In genomic region chr5:143698534-143698933, GRCh38 we compare ENCODE assay signal across 24 cellular contexts.
DNase-seq lines count a peak whose midpoint lies in the region; ATAC-seq and TF ChIP-seq lines count a peak whose summit lies in the region.
"Had no signal": no experiment of that assay in that cellular context is flagged by ENCODE, and none has a peak within 500 bp of the region (broad histone marks: within the 10 kb centered on the region; RNA-seq: fewer than 3 reads in every experiment).

No MANE protein-coding gene starts in this region.

- H3K9me3 Mint-ChIP-seq in activated CD4-positive, alpha-beta T cell treated with anti-CD3 and anti-CD28 coated beads, Interleukin-2, amount 10 ng/mL, durations not matched to agents 24 days and 14 days: peaks cover 26% of the 10 kb centered on the region
- H3K9me3 Mint-ChIP-seq in activated naive CD4-positive, alpha-beta T cell treated with anti-CD3 and anti-CD28 coated beads, Interleukin-2, amount 10 ng/mL, durations not matched to agents 7 days and 5 days: no peaks in the 10 kb centered on the region
- H3K9me3 Mint-ChIP-seq: activated naive CD4-positive, alpha-beta T cell treated with anti-CD3 and anti-CD28 coated beads, Interleukin-2, amount 50 U/mL, for 24 hours; central memory CD8-positive, alpha-beta T cell; memory B cell had no signal

- ATAC-seq in DND-41 (ENCODE audit: insufficient read depth, low read depth): peak; percentile 66
- ATAC-seq in GM21825 (IDR thresholded peaks at IDR 0.05; ENCODE audit: unreplicated experiment): no peak
- ATAC-seq: Panc1, upper lobe of right lung had no signal

- peak overlapping the region; percentile 10; the same call in 1 of the 2 replicates for H3K4me2 ChIP-seq in DND-41 (ENCODE audit: insufficient read depth, low read length)

- H3K4me3 ChIP-seq in DND-41 (ENCODE audit: low read depth in 1 of 2, low read length in 2 of 2): no peak overlapping the region
- H3K4me3 ChIP-seq: SJCRH30, upper lobe of right lung had no signal

- H3K36me3 ChIP-seq in DND-41 (ENCODE audit: insufficient read depth, low read length): no peaks in the 10 kb centered on the region
- H3K36me3 ChIP-seq: SJCRH30, upper lobe of right lung had no signal

- CTCF ChIA-PET in activated naive CD4-positive, alpha-beta T cell treated with anti-CD3 and anti-CD28 coated beads, Interleukin-2, amount 10 ng/mL, durations not matched to agents 7 days and 5 days (lab: Charles Lee): no interaction called here

- no peak overlapping the region for H3K4me3 Mint-ChIP-seq in activated CD4-positive, alpha-beta T cell treated with anti-CD3 and anti-CD28 coated beads, Interleukin-2, amount 10 ng/mL, durations not matched to agents 24 days and 14 days
- no peak overlapping the region for H3K4me3 Mint-ChIP-seq in activated naive CD4-positive, alpha-beta T cell treated with anti-CD3 and anti-CD28 coated beads, Interleukin-2, amount 10 ng/mL, durations not matched to agents 7 days and 5 days
- H3K4me3 Mint-ChIP-seq: activated naive CD4-positive, alpha-beta T cell treated with anti-CD3 and anti-CD28 coated beads, Interleukin-2, amount 50 U/mL, for 24 hours; CD14-positive monocyte; central memory CD8-positive, alpha-beta T cell; memory B cell; naive B cell had no signal

- peaks cover 68% of the 10 kb centered on the region for H3K4me1 ChIP-seq in DND-41 (ENCODE audit: insufficient read depth, low read length)
- H3K4me1 ChIP-seq: SJCRH30, upper lobe of right lung had no signal

- no peaks in the 10 kb centered on the region for H3K9me3 ChIP-seq in DND-41 (ENCODE audit: insufficient read depth, low read length, severe bottlenecking)
- H3K9me3 ChIP-seq: SJCRH30, upper lobe of right lung had no signal

- H3K27ac ChIP-seq in DND-41 (ENCODE audit: low read length): peak overlapping the region; percentile 85
- H3K27ac ChIP-seq: SJCRH30, upper lobe of right lung had no signal

- H3K4me1 Mint-ChIP-seq in activated CD4-positive, alpha-beta T cell treated with anti-CD3 and anti-CD28 coated beads, Interleukin-2, amount 10 ng/mL, durations not matched to agents 24 days and 14 days: peaks cover 17% of the 10 kb centered on the region
- H3K4me1 Mint-ChIP-seq in activated naive CD4-positive, alpha-beta T cell treated with anti-CD3 and anti-CD28 coated beads, Interleukin-2, amount 10 ng/mL, durations not matched to agents 7 days and 5 days: peaks cover 2% of the 10 kb centered on the region
- H3K4me1 Mint-ChIP-seq: CD14-positive monocyte, memory B cell, naive B cell had no signal

- H2AFZ ChIP-seq in DND-41 (ENCODE audit: low read depth, low read length): no peak overlapping the region; the same call in 1 of the 2 replicates

- no peaks in the 10 kb centered on the region for H3K36me3 Mint-ChIP-seq in activated CD4-positive, alpha-beta T cell treated with anti-CD3 and anti-CD28 coated beads, Interleukin-2, amount 10 ng/mL, durations not matched to agents 24 days and 14 days (ENCODE audit: low read depth)
- H3K36me3 Mint-ChIP-seq in activated naive CD4-positive, alpha-beta T cell treated with anti-CD3 and anti-CD28 coated beads, Interleukin-2, amount 10 ng/mL, durations not matched to agents 7 days and 5 days: no peaks in the 10 kb centered on the region
- H3K36me3 Mint-ChIP-seq: activated naive CD4-positive, alpha-beta T cell treated with anti-CD3 and anti-CD28 coated beads, Interleukin-2, amount 50 U/mL, for 24 hours; CD14-positive monocyte; memory B cell; naive B cell had no signal

- peak overlapping the region; percentile 64 for H3K27ac Mint-ChIP-seq in activated CD4-positive, alpha-beta T cell treated with anti-CD3 and anti-CD28 coated beads, Interleukin-2, amount 10 ng/mL, durations not matched to agents 24 days and 14 days
- no peak overlapping the region for H3K27ac Mint-ChIP-seq in activated naive CD4-positive, alpha-beta T cell treated with anti-CD3 and anti-CD28 coated beads, Interleukin-2, amount 10 ng/mL, durations not matched to agents 7 days and 5 days
- H3K27ac Mint-ChIP-seq: activated naive CD4-positive, alpha-beta T cell treated with anti-CD3 and anti-CD28 coated beads, Interleukin-2, amount 50 U/mL, for 24 hours; CD14-positive monocyte; memory B cell; naive B cell had no signal

- no peaks in the 10 kb centered on the region for H3K79me2 ChIP-seq in DND-41 (ENCODE audit: insufficient read depth, low read length)

- H3K9ac ChIP-seq in DND-41 (ENCODE audit: low read depth, low read length): peak overlapping the region; percentile 38

- TF ChIP-seq CTCF in DND-41 (IDR thresholded peaks at IDR 0.05; ENCODE audit: borderline replicate concordance, extremely low read depth, low read length, poor library complexity, severe bottlenecking): no peak

- H3K27me3 ChIP-seq in DND-41 (ENCODE audit: insufficient read depth, low read length, poor library complexity): no peaks in the 10 kb centered on the region
- H3K27me3 ChIP-seq: SJCRH30, upper lobe of right lung had no signal

- intact Hi-C loops in activated CD4-positive, alpha-beta T cell treated with anti-CD3 and anti-CD28 coated beads, Interleukin-2, amount 10 ng/mL, durations not matched to agents 24 days and 14 days (cut with micrococcal nuclease): loop anchor here (2.0 to 5.0 kb wide), 3 partner anchors 94 to 296 kb away; partner anchors contain the start of gene NR3C1

- no peaks in the 10 kb centered on the region for H3K27me3 Mint-ChIP-seq in activated CD4-positive, alpha-beta T cell treated with anti-CD3 and anti-CD28 coated beads, Interleukin-2, amount 10 ng/mL, durations not matched to agents 24 days and 14 days
- peaks cover 3% of the 10 kb centered on the region for H3K27me3 Mint-ChIP-seq in activated naive CD4-positive, alpha-beta T cell treated with anti-CD3 and anti-CD28 coated beads, Interleukin-2, amount 10 ng/mL, durations not matched to agents 7 days and 5 days
- H3K27me3 Mint-ChIP-seq: activated naive CD4-positive, alpha-beta T cell treated with anti-CD3 and anti-CD28 coated beads, Interleukin-2, amount 50 U/mL, for 24 hours; central memory CD8-positive, alpha-beta T cell; memory B cell; naive B cell had no signal

- no peaks in the 10 kb centered on the region for H4K20me1 ChIP-seq in DND-41 (ENCODE audit: insufficient read depth, low read length)

- no peak for DNase-seq in activated CD4-positive, alpha-beta T cell treated with anti-CD3 and anti-CD28 coated beads, Interleukin-2, amount 10 ng/mL, durations not matched to agents 24 days and 14 days
- DNase-seq in activated CD4-positive, alpha-beta T cell treated with anti-CD3 and anti-CD28 coated beads for 4 hours: no peak
- DNase-seq in DND-41 (peak; percentile 70), SHP77 (lab: John Stamatoyannopoulos, UW) (peak; percentile 54 to 69), myocyte (ENCODE audit: low read depth) (peak; percentile 94), D341Med (ENCODE audit: low spot score) (no peak)
- no peak for DNase-seq in activated naive CD4-positive, alpha-beta T cell treated with anti-CD3 and anti-CD28 coated beads, Interleukin-2, amount 10 ng/mL, durations not matched to agents 7 days and 5 days
- DNase-seq: ACHN, activated T-cell treated with anti-CD3 and anti-CD28 coated beads for 4 hours, H7, head of caudate nucleus, MM.1S, naive B cell, NCI-H1436, nucleus accumbens, SJCRH30, T-helper 1 cell, upper lobe of right lung had no signal

Comparison
In these comparisons a context has a peak if more than half of its experiments do, and no peak if none do; other contexts are left out.
1. DNase-seq: peak in DND-41 (single experiment), SHP77 (2 of 2) and myocyte (single experiment); none in activated CD4-positive, alpha-beta T cell treated with anti-CD3 and anti-CD28 coated beads, Interleukin-2, amount 10 ng/mL, durations not matched to agents 24 days and 14 days (single experiment), activated CD4-positive, alpha-beta T cell treated with anti-CD3 and anti-CD28 coated beads for 4 hours (0 of 2), activated naive CD4-positive, alpha-beta T cell treated with anti-CD3 and anti-CD28 coated beads, Interleukin-2, amount 10 ng/mL, durations not matched to agents 7 days and 5 days (single experiment) and D341Med (single experiment).